Comparison of ENCODE assay signal across 17 cellular contexts in genomic region chr20:36004045-36004444, GRCh38. TPM values are rescaled to one million over a fixed set of nuclear protein-coding genes. Genes with fewer than 3 reads are reported as not detected.
DNase-seq lines count a peak whose midpoint lies in the region; ATAC-seq and TF ChIP-seq lines count a peak whose summit lies in the region.
"Had no signal": no experiment of that assay in that cellular context is flagged by ENCODE, and none has a peak within 500 bp of the region (broad histone marks: within the 10 kb centered on the region; RNA-seq: fewer than 3 reads in every experiment).

No MANE protein-coding gene starts in this region.

- H3K79me2 ChIP-seq in mammary epithelial cell (ENCODE audit: insufficient read depth, low read length), result no peaks in the 10 kb centered on the region

- CTCF ChIA-PET in mammary epithelial cell (lab: Charles Lee; ENCODE audit: low non-redundant PET) (no interaction called here), MCF 10A (lab: Yijun Ruan, JAX) (interaction anchor here (0.6 to 1.9 kb wide), 7 partner anchors 9 to 1974 kb away, joined by 3 to 16 read pairs (median 3); no protein-coding TSS in a partner anchor)

- dilution Hi-C loops in mammary epithelial cell (cut with HindIII; ENCODE audit: low sequenced_read_pairs), result no loop called here

- BruUV-seq in mammary epithelial cell (replicated peaks; lab: Mats Ljungman, UMichigan) (no TSS peak), MCF 10A (replicated peaks; lab: Mats Ljungman, UMichigan) (no TSS peak)

- H2AFZ ChIP-seq in mammary epithelial cell (ENCODE audit: low read depth, low read length), result no peak overlapping the region

- 67% methylated on average over 1 of the region's 1 CpG for WGBS in mammary epithelial cell (ENCODE audit: low coverage, missing lambda C conversion rate)

- H3K27me3 ChIP-seq in mammary epithelial cell (ENCODE audit: insufficient read depth, low read length) (no peaks in the 10 kb centered on the region), upper lobe of right lung (no peaks in the 10 kb centered on the region)
- H3K27me3 ChIP-seq: SJCRH30 had no signal

- no peaks in the 10 kb centered on the region for H3K4me1 Mint-ChIP-seq in MCF 10A (ENCODE audit: insufficient read depth, unreplicated experiment)
- H3K4me1 Mint-ChIP-seq in chondrocyte (ENCODE audit: low read depth), result no peaks in the 10 kb centered on the region

- POLR2A ChIA-PET in MCF 10A (lab: Yijun Ruan, JAX), result interaction anchor here (1.1 kb wide), 1 partner anchor 30 kb away, joined by 4 read pairs; no protein-coding TSS in a partner anchor

- TF ChIP-seq CTCF in mammary epithelial cell (conservative IDR thresholded peaks at IDR 0.05 in 1 of 2, IDR thresholded peaks at IDR 0.05 in 1 of 2; ENCODE audit: extremely low read depth in 1 of 2, insufficient read depth in 1 of 2, low read depth in 1 of 2, low read length in 2 of 2) (no peak), MCF 10A (IDR thresholded peaks at IDR 0.05; ENCODE audit: unreplicated experiment) (no peak), fibroblast of mammary gland (conservative IDR thresholded peaks at IDR 0.05; ENCODE audit: control insufficient read depth, insufficient read depth, low read depth, low read length) (no peak), upper lobe of right lung (IDR thresholded peaks at IDR 0.05) (no peak), chondrocyte (IDR thresholded peaks at IDR 0.05) (no peak)

- DNase-seq in mammary epithelial cell (peak; percentile 60), MCF 10A (ENCODE audit: unreplicated experiment) (no peak), SIG-M5 treated with dmso at 0.1 percent for 504 hours (lab: John Stamatoyannopoulos, UW; ENCODE audit: unreplicated experiment) (peak; percentile 78), fibroblast of mammary gland (ENCODE audit: low read depth) (peak; percentile 70), upper lobe of right lung (no peak), chondrocyte (ENCODE audit: low spot score) (no peak)
- DNase-seq: C1 segment of cervical spinal cord, COR-L47, DMS153, NCI-H1048, NCI-H146, NCI-H2081 treated with DMSO at 0.1 percent for 48 hours, NCI-H226, NCI-H69, SJCRH30 had no signal

- no peak overlapping the region for H3K4me3 Mint-ChIP-seq in MCF 10A (ENCODE audit: unreplicated experiment)
- no peak overlapping the region for H3K4me3 Mint-ChIP-seq in chondrocyte (ENCODE audit: unreplicated experiment)

- H3K36me3 ChIP-seq in mammary epithelial cell (ENCODE audit: insufficient read depth, low read length) (no peaks in the 10 kb centered on the region), upper lobe of right lung (no peaks in the 10 kb centered on the region)
- H3K36me3 ChIP-seq: SJCRH30 had no signal

- H3K4me1 ChIP-seq in mammary epithelial cell (ENCODE audit: insufficient read depth, low read length) (no peaks in the 10 kb centered on the region), upper lobe of right lung (peaks cover 8% of the 10 kb centered on the region)
- H3K4me1 ChIP-seq: SJCRH30 had no signal

- H3K4me3 ChIP-seq in mammary epithelial cell (replicated peaks in 1 of 3; ENCODE audit: insufficient read depth in 1 of 3, low read depth in 2 of 3, low read length in 3 of 3) (no peak overlapping the region), fibroblast of mammary gland (ENCODE audit: control insufficient read depth, low read depth, low read length) (no peak overlapping the region), upper lobe of right lung (no peak overlapping the region)
- H3K4me3 ChIP-seq: SJCRH30 had no signal

- H3K27me3 Mint-ChIP-seq in MCF 10A (ENCODE audit: insufficient read depth, unreplicated experiment), result peaks cover 11% of the 10 kb centered on the region
- no peaks in the 10 kb centered on the region for H3K27me3 Mint-ChIP-seq in chondrocyte (ENCODE audit: low read depth)

- no peak overlapping the region for H3K27ac Mint-ChIP-seq in MCF 10A (ENCODE audit: low read depth, unreplicated experiment)
- no peak overlapping the region for H3K27ac Mint-ChIP-seq in chondrocyte (ENCODE audit: unreplicated experiment)

- H3K36me3 Mint-ChIP-seq in MCF 10A (ENCODE audit: insufficient read depth, unreplicated experiment), result peaks cover 6% of the 10 kb centered on the region
- H3K36me3 Mint-ChIP-seq in chondrocyte (ENCODE audit: low read depth), result peaks cover 1% of the 10 kb centered on the region

- no peak overlapping the region for H3K9ac ChIP-seq in mammary epithelial cell (ENCODE audit: insufficient read depth, low read length)

- H3K27ac ChIP-seq in mammary epithelial cell (ENCODE audit: insufficient read depth, low read depth, low read length) (no peak overlapping the region), upper lobe of right lung (no peak overlapping the region)
- H3K27ac ChIP-seq: SJCRH30 had no signal

- H3K9me3 ChIP-seq in mammary epithelial cell (replicated peaks; ENCODE audit: insufficient read depth, low read length) (peaks cover 5% of the 10 kb centered on the region), upper lobe of right lung (no peaks in the 10 kb centered on the region)
- H3K9me3 ChIP-seq: SJCRH30 had no signal

- ATAC-seq in upper lobe of right lung, result peak; percentile 87
- ATAC-seq in HG02852 (IDR thresholded peaks at IDR 0.05; ENCODE audit: unreplicated experiment), result no peak
- ATAC-seq in HG03469 (IDR thresholded peaks at IDR 0.05; ENCODE audit: unreplicated experiment), result no peak

- intact Hi-C loops in mammary epithelial cell (cut with micrococcal nuclease) (no loop called here), MCF 10A (cut with micrococcal nuclease) (no loop called here), upper lobe of right lung (cut with DNase I) (no loop called here)

- H3K9me3 Mint-ChIP-seq in MCF 10A (ENCODE audit: unreplicated experiment) (peaks cover 18% of the 10 kb centered on the region), chondrocyte (ENCODE audit: low read depth) (peaks cover 18% of the 10 kb centered on the region)

- in situ Hi-C loops in mammary epithelial cell (cut with MboI; ENCODE audit: low sequenced_read_pairs in 2 of 2), result no loop called here

- H4K20me1 ChIP-seq in mammary epithelial cell (ENCODE audit: insufficient read depth, low read length), result no peaks in the 10 kb centered on the region

- H3K4me2 ChIP-seq in mammary epithelial cell (ENCODE audit: insufficient read depth, low read depth, low read length), result no peak overlapping the region

RNA-seq across cellular contexts. Expression of gene CNBD2, which starts 35.7 kb away (rescaled TPM):
- 1 to 10 TPM; 1.2 to 2.9 TPM for total RNA-seq in mammary epithelial cell
- 2.4 TPM for polyA plus RNA-seq in mammary epithelial cell
- polyA minus RNA-seq in mammary epithelial cell, result 0.83 TPM
- total RNA-seq in MCF 10A (2022), result 2.2 and 3.4 TPM in 2 replicates
- total RNA-seq in upper lobe of right lung, result 3.4 TPM
- total RNA-seq in chondrocyte, result 1.6 to 4.8 TPM (median 3.3 TPM) in 3 replicates

RNA-seq across cellular contexts. Expression of gene SCAND1, which starts 49.7 kb away (rescaled TPM):
- 10 to 100 TPM; 41.5 to 46.3 TPM for total RNA-seq in mammary epithelial cell
- polyA plus RNA-seq in mammary epithelial cell, result 17.4 TPM
- polyA minus RNA-seq in mammary epithelial cell, result 2.1 TPM
- total RNA-seq in MCF 10A (2022), result 54.6 and 63.4 TPM in 2 replicates
- 56.2 TPM for total RNA-seq in upper lobe of right lung
- 54.4 to 58.1 TPM (median 54.5 TPM) in 3 replicates for total RNA-seq in chondrocyte

Comparison
In these comparisons a context has a peak if more than half of its experiments do, and no peak if none do; other contexts are left out.
1. DNase-seq: peak in mammary epithelial cell (single experiment), SIG-M5 treated with dmso at 0.1 percent for 504 hours (single experiment) and fibroblast of mammary gland (single experiment); none in MCF 10A (single experiment), upper lobe of right lung (single experiment) and chondrocyte (single experiment).